17 cellular contexts compared by ENCODE assay signal in genomic region chr12:14905269-14906004, GRCh38. TPM values are rescaled to one million over a fixed set of nuclear protein-coding genes. Genes with fewer than 3 reads are reported as not detected.
DNase-seq lines count a peak whose midpoint lies in the region; ATAC-seq and TF ChIP-seq lines count a peak whose summit lies in the region.
"Had no signal": no experiment of that assay in that cellular context is flagged by ENCODE, and none has a peak within 500 bp of the region (broad histone marks: within the 10 kb centered on the region; RNA-seq: fewer than 3 reads in every experiment).

No MANE protein-coding gene starts in this region.

- ATAC-seq in right cardiac atrium (peak; percentile 78), HG03280 (IDR thresholded peaks at IDR 0.05; ENCODE audit: unreplicated experiment) (no peak), GM21367 (IDR thresholded peaks at IDR 0.05; ENCODE audit: unreplicated experiment) (no peak)
- ATAC-seq: K562 had no signal

- peaks cover 11% of the 10 kb centered on the region for H3K9me3 Mint-ChIP-seq in chondrocyte (ENCODE audit: low read depth)

- no peak for TF ChIP-seq CTCF in chondrocyte (IDR thresholded peaks at IDR 0.05)
- TF ChIP-seq CTCF in stomach (IDR thresholded peaks at IDR 0.05) = no peak

- no peak for TF ChIP-seq POLR2A in stomach (IDR thresholded peaks at IDR 0.05)

- no peaks in the 10 kb centered on the region for H3K36me3 Mint-ChIP-seq in chondrocyte (ENCODE audit: low read depth)

- H3K4me1 Mint-ChIP-seq in chondrocyte (ENCODE audit: low read depth) = peaks cover 37% of the 10 kb centered on the region

- H3K36me3 ChIP-seq in stomach = no peaks in the 10 kb centered on the region

- H3K9me3 ChIP-seq in right cardiac atrium (ENCODE audit: control insufficient read depth, low read length) (no peaks in the 10 kb centered on the region), stomach (no peaks in the 10 kb centered on the region)

- TF ChIP-seq EP300 in stomach (IDR thresholded peaks at IDR 0.05) = no peak

- intact Hi-C loops in right cardiac atrium (cut with DNase I) (loop anchor here in 1 of 4 donors (2.0 kb wide), 1 partner anchor 51 kb away; no protein-coding TSS in a partner anchor), stomach (cut with DNase I; ENCODE audit: low total_unique reads) (no loop called here)

- H3K27me3 ChIP-seq in right cardiac atrium (ENCODE audit: control insufficient read depth, insufficient read depth) (no peaks in the 10 kb centered on the region), stomach (no peaks in the 10 kb centered on the region)

- peak overlapping the region; percentile 17 for H3K27ac Mint-ChIP-seq in chondrocyte (ENCODE audit: unreplicated experiment)

- H3K4me1 ChIP-seq in right cardiac atrium (ENCODE audit: control insufficient read depth, insufficient read depth, low read length) (peaks cover 14% of the 10 kb centered on the region), stomach (peaks cover 3 to 24% (median 14%) of the 10 kb centered on the region in 4 donors)

- H3K4me3 Mint-ChIP-seq in chondrocyte (ENCODE audit: unreplicated experiment) = no peak overlapping the region
- H3K4me3 Mint-ChIP-seq: neural crest cell had no signal

- 19% methylated on average over 5 of the region's 5 CpGs for WGBS in right cardiac atrium
- 23 to 40% (median 37%) methylated on average over 5 of the region's 5 CpGs for WGBS in stomach, 5 donors

- H3K4me3 ChIP-seq in right cardiac atrium (ENCODE audit: low read length) (no peak overlapping the region), stomach (no peak overlapping the region)
- H3K4me3 ChIP-seq: K562 had no signal

- in situ Hi-C loops in ACHN (cut with HindIII; ENCODE audit: low pct_ligation_motif_present, low pct_unique_long_range_greater_than_20kb, low sequenced_read_pairs) = no loop called here

- DNase-seq in NCI-H446 (lab: John Stamatoyannopoulos, UW) (peak; percentile 34 to 55), chondrocyte (ENCODE audit: low spot score) (no peak), right cardiac atrium (peak in 2 of 3 donors; percentile 69 to 87), stomach (no peak), ACHN (no peak), NCI-H510A treated with DMSO at 0.1 percent for 48 hours (lab: John Stamatoyannopoulos, UW) (no peak)
- DNase-seq: activated gamma-delta T cell treated with Interleukin-2 at 50 U/mL for 16 hours, islet precursor cell, NCI-H1436 treated with DMSO at 0.1 percent for 48 hours, NCI-H69, SHP77 treated with DMSO at 0.1 percent for 48 hours had no signal

- H3K27ac ChIP-seq in right cardiac atrium (ENCODE audit: low read length) = peak overlapping the region; percentile 75
- H3K27ac ChIP-seq in stomach = peak overlapping the region in 4 of 5 donors; percentile 8 to 66 (median 29)

- no peaks in the 10 kb centered on the region for H3K27me3 Mint-ChIP-seq in chondrocyte (ENCODE audit: low read depth)

RNA-seq across cellular contexts. Expression of gene MGP, which starts 19.8 kb away (rescaled TPM):
- 158 to 215 TPM (median 213 TPM) in 3 replicates for total RNA-seq in chondrocyte
- total RNA-seq in right cardiac atrium = 1,000 to 10,000 TPM in 3 of 4 donors, 100 to 1,000 TPM in 1; 660 to 1,578 (median 1,064) TPM
- 841 TPM for polyA plus RNA-seq in right cardiac atrium
- 100 to 1,000 TPM in 4 of 5 donors, 10 to 100 TPM in 1; 67.7 to 362 (median 187) TPM for total RNA-seq in stomach
- 10 to 100 TPM; 52.4 to 83.5 (median 66.7) TPM for polyA plus RNA-seq in stomach
- total RNA-seq: activated CD8-positive, alpha-beta memory T cell treated with anti-CD3 and anti-CD28 coated beads for 36 hours; neural crest cell had no signal
- polyA plus RNA-seq: K562 had no signal

RNA-seq across cellular contexts. Expression of gene ERP27, which starts 32.9 kb away (rescaled TPM):
- 0.73 to 0.87 TPM (median 0.77 TPM) in 3 replicates for total RNA-seq in chondrocyte
- total RNA-seq in right cardiac atrium = under 1 TPM; 0.17 to 0.49 (median 0.37) TPM
- 0.32 TPM for polyA plus RNA-seq in right cardiac atrium
- 10 to 100 TPM in 1 of 5 donors, 1 to 10 TPM in 3, not detected in 1; 1.1 to 12.3 (median 1.3) TPM for total RNA-seq in stomach
- 1 to 10 TPM; 1.1 to 3.5 (median 1.5) TPM for polyA plus RNA-seq in stomach
- total RNA-seq: cerebellum, neural crest cell had no signal
- polyA plus RNA-seq: K562 had no signal

RNA-seq across cellular contexts. Expression of gene ARHGDIB, which starts 56.0 kb away (rescaled TPM):
- total RNA-seq in chondrocyte = 5.2 to 9.1 TPM (median 6.1 TPM) in 3 replicates
- total RNA-seq in right cardiac atrium = 10 to 100 TPM; 45.6 to 67.6 (median 61.5) TPM
- 73.5 TPM for polyA plus RNA-seq in right cardiac atrium
- total RNA-seq in stomach = 10 to 100 TPM; 13.4 to 74.2 (median 47.0) TPM
- polyA plus RNA-seq in stomach = 100 to 1,000 TPM in 1 of 3 donors, 10 to 100 TPM in 2; 82.2 to 127 (median 95.2) TPM

Comparison
In these comparisons a context has a peak if more than half of its experiments do, and no peak if none do; other contexts are left out.
1. DNase-seq: peak in NCI-H446 (2 of 2) and right cardiac atrium (2 of 3); none in chondrocyte (single experiment), stomach (single experiment), ACHN (single experiment) and NCI-H510A treated with DMSO at 0.1 percent for 48 hours (single experiment).
2. ATAC-seq: peak in right cardiac atrium (2 of 2); none in HG03280 (single experiment) and GM21367 (single experiment).